In genomic region chr11:72642815-72643511, GRCh38 we compare ENCODE assay signal across 8 cellular contexts. TPM values are rescaled to one million over a fixed set of nuclear protein-coding genes. Genes with fewer than 3 reads are reported as not detected.
DNase-seq lines count a peak whose midpoint lies in the region; ATAC-seq and TF ChIP-seq lines count a peak whose summit lies in the region.

No MANE protein-coding gene starts in this region.

- H3K4me1 ChIP-seq in lower lobe of right lung: peaks cover 18% of the 10 kb centered on the region

- peaks cover 32% of the 10 kb centered on the region for H3K27me3 ChIP-seq in lower lobe of right lung (ENCODE audit: low read depth)

- peak overlapping the region; percentile 62 for H3K4me3 ChIP-seq in lower lobe of right lung

- H3K9me3 ChIP-seq in lower lobe of right lung: no peaks in the 10 kb centered on the region

- ATAC-seq in lower lobe of right lung: peak; percentile 84 to 87

- TF ChIP-seq CTCF in lower lobe of right lung (IDR thresholded peaks at IDR 0.05): peak; percentile 98

- DNase-seq in SIG-M5 treated with dmso at 0.1 percent for 504 hours (lab: John Stamatoyannopoulos, UW; ENCODE audit: unreplicated experiment) (peak; percentile 40), SIG-M5 (lab: John Stamatoyannopoulos, UW) (no peak), NCI-H226 (peak; percentile 69), ecto neural progenitor cell (ENCODE audit: low spot score) (peak; percentile 87), lower lobe of right lung (peak; percentile 72), NCI-H1694 (lab: John Stamatoyannopoulos, UW) (no peak)
- DNase-seq in activated CD4-positive, alpha-beta T cell treated with anti-CD3 and anti-CD28 coated beads, Interleukin-2, amount 50 U/mL, for 4 hours: peak; percentile 43 to 46
- peak; percentile 35 for DNase-seq in stimulated activated CD8-positive, alpha-beta memory T cell treated with anti-CD3 and anti-CD28 coated beads, Interleukin-12 subunit alpha, Interleukin-12 subunit beta, amount 100 ng/mL, for 1 hour (ENCODE audit: low read depth)

- intact Hi-C loops in lower lobe of right lung (cut with DNase I): no loop called here

- no peaks in the 10 kb centered on the region for H3K36me3 ChIP-seq in lower lobe of right lung

- peak overlapping the region; percentile 10 for H3K27ac ChIP-seq in lower lobe of right lung

RNA-seq across cellular contexts. Expression of gene PDE2A, which starts 31.3 kb away (rescaled TPM):
- 19.5 TPM for total RNA-seq in lower lobe of right lung

Comparison
In these comparisons a context has a peak if more than half of its experiments do, and no peak if none do; other contexts are left out.
1. DNase-seq: peak in SIG-M5 treated with dmso at 0.1 percent for 504 hours (single experiment), NCI-H226 (single experiment), activated CD4-positive, alpha-beta T cell treated with anti-CD3 and anti-CD28 coated beads, Interleukin-2, amount 50 U/mL, for 4 hours (2 of 2), ecto neural progenitor cell (single experiment), lower lobe of right lung (single experiment) and stimulated activated CD8-positive, alpha-beta memory T cell treated with anti-CD3 and anti-CD28 coated beads, Interleukin-12 subunit alpha, Interleukin-12 subunit beta, amount 100 ng/mL, for 1 hour (single experiment); none in SIG-M5 (single experiment) and NCI-H1694 (single experiment).